ENCODE assay signal across 12 cellular contexts in the genomic region with DNA sequence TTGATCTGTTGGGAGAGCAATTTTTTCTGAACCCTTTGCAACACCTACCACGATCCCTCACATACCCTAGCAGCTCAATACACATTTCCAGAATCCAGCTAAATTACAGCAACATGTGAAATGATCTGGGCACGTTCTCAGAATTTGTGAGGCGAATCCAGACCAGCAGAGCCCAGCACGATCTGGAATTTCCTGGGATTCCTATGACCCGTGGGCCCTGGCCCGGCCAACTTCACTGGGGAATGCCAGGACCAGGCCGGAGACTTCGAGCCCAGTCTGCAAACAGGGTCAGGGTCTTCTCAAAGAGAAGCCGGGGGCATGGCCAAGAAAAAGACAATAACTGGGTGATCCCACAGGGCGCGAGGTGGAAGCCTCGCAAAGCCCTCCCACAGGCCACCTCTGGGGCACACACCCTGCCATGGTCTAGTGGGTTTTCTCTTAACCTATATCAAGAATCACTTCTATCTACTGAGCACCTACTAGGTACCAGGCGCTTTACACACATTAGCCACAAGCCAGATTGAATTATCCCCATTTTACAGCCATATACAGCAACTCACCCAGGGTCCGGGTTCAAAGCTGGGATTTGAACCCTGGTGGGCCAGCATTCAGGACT. TPM values are rescaled to one million over a fixed set of nuclear protein-coding genes. Genes with fewer than 3 reads are reported as not detected.
DNase-seq lines count a peak whose midpoint lies in the region; ATAC-seq, FAIRE-seq and TF ChIP-seq lines count a peak whose summit lies in the region.
"Had no signal": no experiment of that assay in that cellular context is flagged by ENCODE, and none has a peak within 500 bp of the region (broad histone marks: within the 10 kb centered on the region; RNA-seq: fewer than 3 reads in every experiment).

No MANE protein-coding gene starts in this region.

- no peak for FAIRE-seq in H54 (lab: Jason Lieb, UNC)
- FAIRE-seq: GM12891 had no signal

- ATAC-seq in DND-41 (ENCODE audit: insufficient read depth, low read depth): no peak

- TF ChIP-seq POLR2A in stomach (IDR thresholded peaks at IDR 0.05) (no peak), H54 (IDR thresholded peaks at IDR 0.05; ENCODE audit: low read depth, low read length) (no peak)

- H3K79me2 ChIP-seq in DND-41 (ENCODE audit: insufficient read depth, low read length): peaks cover 99% of the 10 kb centered on the region

- no peaks in the 10 kb centered on the region for H3K9me3 Mint-ChIP-seq in chondrocyte (ENCODE audit: low read depth)
- no peaks in the 10 kb centered on the region for H3K9me3 Mint-ChIP-seq in mesothelial cell of epicardium
- H3K9me3 Mint-ChIP-seq: activated CD4-positive, alpha-beta T cell treated with anti-CD3 and anti-CD28 coated beads, Interleukin-2, amount 10 ng/mL, durations not matched to agents 7 days and 5 days; activated naive CD4-positive, alpha-beta T cell treated with anti-CD3 and anti-CD28 coated beads, Interleukin-2, amount 10 ng/mL, durations not matched to agents 7 days and 5 days had no signal

- H3K36me3 Mint-ChIP-seq in chondrocyte (ENCODE audit: low read depth) (peaks cover 2% of the 10 kb centered on the region), mesothelial cell of epicardium (no peaks in the 10 kb centered on the region)

- peak overlapping the region; percentile 42 for H3K27ac Mint-ChIP-seq in chondrocyte (ENCODE audit: unreplicated experiment)
- peak overlapping the region; percentile 94 for H3K27ac Mint-ChIP-seq in mesothelial cell of epicardium
- H3K27ac Mint-ChIP-seq: activated CD4-positive, alpha-beta T cell treated with anti-CD3 and anti-CD28 coated beads, Interleukin-2, amount 10 ng/mL, durations not matched to agents 7 days and 5 days; activated naive CD4-positive, alpha-beta T cell treated with anti-CD3 and anti-CD28 coated beads, Interleukin-2, amount 10 ng/mL, durations not matched to agents 7 days and 5 days had no signal

- peaks cover 55% of the 10 kb centered on the region for H3K36me3 ChIP-seq in DND-41 (ENCODE audit: insufficient read depth, low read length)
- peaks cover 9 to 13% (median 11%) of the 10 kb centered on the region in 4 donors for H3K36me3 ChIP-seq in stomach

- H3K27ac ChIP-seq in DND-41 (ENCODE audit: low read length): peak overlapping the region; percentile 46
- H3K27ac ChIP-seq in stomach: peak overlapping the region; percentile 36 to 83 (median 56)

- peaks cover 14% of the 10 kb centered on the region for H3K4me1 Mint-ChIP-seq in chondrocyte (ENCODE audit: low read depth)
- peaks cover 61% of the 10 kb centered on the region for H3K4me1 Mint-ChIP-seq in mesothelial cell of epicardium

- H3K9me3 ChIP-seq in DND-41 (ENCODE audit: insufficient read depth, low read length, severe bottlenecking) (no peaks in the 10 kb centered on the region), stomach (no peaks in the 10 kb centered on the region)

- DNase-seq in DND-41 (no peak), chondrocyte (ENCODE audit: low spot score) (no peak), mesothelial cell of epicardium (ENCODE audit: low spot score in 2 of 2, unreplicated experiment in 2 of 2) (no peak), stomach (no peak), retina (no peak), H54 (ENCODE audit: insufficient read length, low spot score) (no peak), HT-29 (ENCODE audit: low spot score) (no peak), T-helper 2 cell (no peak)
- DNase-seq: activated CD4-positive, alpha-beta T cell treated with anti-CD3 and anti-CD28 coated beads, Interleukin-2, amount 10 ng/mL, durations not matched to agents 7 days and 5 days; activated naive CD4-positive, alpha-beta T cell treated with anti-CD3 and anti-CD28 coated beads, Interleukin-2, amount 10 ng/mL, durations not matched to agents 7 days and 5 days; NCI-H2081 treated with DMSO at 0.1 percent for 48 hours had no signal

- no peak overlapping the region for H2AFZ ChIP-seq in DND-41 (ENCODE audit: low read depth, low read length)

- WGBS in stomach, 5 donors: 77 to 81% (median 81%) methylated on average over 14 of the region's 14 CpGs

- H3K4me3 ChIP-seq in DND-41 (ENCODE audit: low read depth in 1 of 2, low read length in 2 of 2) (no peak overlapping the region), stomach (no peak overlapping the region)

- TF ChIP-seq EP300 in stomach (IDR thresholded peaks at IDR 0.05): no peak

- H3K27me3 Mint-ChIP-seq in chondrocyte (ENCODE audit: low read depth) (no peaks in the 10 kb centered on the region), mesothelial cell of epicardium (ENCODE audit: low read depth) (no peaks in the 10 kb centered on the region)
- H3K27me3 Mint-ChIP-seq: activated CD4-positive, alpha-beta T cell treated with anti-CD3 and anti-CD28 coated beads, Interleukin-2, amount 10 ng/mL, durations not matched to agents 7 days and 5 days; activated naive CD4-positive, alpha-beta T cell treated with anti-CD3 and anti-CD28 coated beads, Interleukin-2, amount 10 ng/mL, durations not matched to agents 7 days and 5 days had no signal

- intact Hi-C loops in stomach (cut with DNase I; ENCODE audit: low total_unique reads): no loop called here

- H3K4me1 ChIP-seq in DND-41 (ENCODE audit: insufficient read depth, low read length): peaks cover 10% of the 10 kb centered on the region; the same call in 1 of the 2 replicates
- H3K4me1 ChIP-seq in stomach: peaks cover 45 to 88% (median 70%) of the 10 kb centered on the region in 4 donors

- no peak overlapping the region for H3K9ac ChIP-seq in DND-41 (ENCODE audit: low read depth, low read length)

- H3K4me2 ChIP-seq in DND-41 (ENCODE audit: insufficient read depth, low read length): no peak overlapping the region

- H3K4me3 Mint-ChIP-seq in chondrocyte (ENCODE audit: unreplicated experiment) (no peak overlapping the region), mesothelial cell of epicardium (no peak overlapping the region)
- H3K4me3 Mint-ChIP-seq: activated CD4-positive, alpha-beta T cell treated with anti-CD3 and anti-CD28 coated beads, Interleukin-2, amount 10 ng/mL, durations not matched to agents 7 days and 5 days; activated naive CD4-positive, alpha-beta T cell treated with anti-CD3 and anti-CD28 coated beads, Interleukin-2, amount 10 ng/mL, durations not matched to agents 7 days and 5 days had no signal

- TF ChIP-seq CTCF in DND-41 (IDR thresholded peaks at IDR 0.05; ENCODE audit: borderline replicate concordance, extremely low read depth, low read length, poor library complexity, severe bottlenecking) (no peak), chondrocyte (IDR thresholded peaks at IDR 0.05) (no peak), mesothelial cell of epicardium (IDR thresholded peaks at IDR 0.05; ENCODE audit: unreplicated experiment) (no peak), stomach (IDR thresholded peaks at IDR 0.05) (no peak)

- H3K27me3 ChIP-seq in DND-41 (ENCODE audit: insufficient read depth, low read length, poor library complexity) (no peaks in the 10 kb centered on the region), stomach (no peaks in the 10 kb centered on the region)

- peaks cover 88% of the 10 kb centered on the region for H4K20me1 ChIP-seq in DND-41 (ENCODE audit: insufficient read depth, low read length)

RNA-seq across cellular contexts. Expression of a gene that starts 33.8 kb away (rescaled TPM):
- total RNA-seq in chondrocyte (16.1 to 18.2 TPM (median 17.6 TPM) in 3 replicates), mesothelial cell of epicardium (40.7 to 43.0 TPM (median 42.0 TPM) in 3 replicates), stomach (10 to 100 TPM in 4 of 5 donors, 1 to 10 TPM in 1; 9.4 to 46.9 (median 19.3) TPM)
- polyA plus RNA-seq in stomach: 1 to 10 TPM; 5.7 to 9.3 (median 8.2) TPM
- total RNA-seq in HT-29 (2014; rRNA removed; shearing (Covaris generic)): 17.8 and 20.2 TPM in 2 replicates
